ENCODE assay signal across 9 cellular contexts in genomic region chr17:50841949-50842354, GRCh38. TPM values are rescaled to one million over a fixed set of nuclear protein-coding genes. Genes with fewer than 3 reads are reported as not detected.
A peak's percentile ranks its signal among the peaks of the same experiment; 100 is the strongest.
DNase-seq lines count a peak whose midpoint lies in the region; ATAC-seq, FAIRE-seq and TF ChIP-seq lines count a peak whose summit lies in the region.
"Had no signal": no experiment of that assay in that cellular context is flagged by ENCODE, and none has a peak within 500 bp of the region (broad histone marks: within the 10 kb centered on the region; RNA-seq: fewer than 3 reads in every experiment).

No MANE protein-coding gene starts in this region.

- in situ Hi-C loops in T47D (cut with HindIII; ENCODE audit: low pct_unique_long_range_greater_than_20kb, low sequenced_read_pairs) = no loop called here

- no peak for FAIRE-seq in kidney (lab: Jason Lieb, UNC)

- H3K4me3 ChIP-seq in kidney (ENCODE audit: low read length in 2 of 2) = no peak overlapping the region

- H3K9ac ChIP-seq in kidney (ENCODE audit: low read length in 2 of 2) = peak overlapping the region in 1 of 2 donors; percentile 22

- H3K9me3 ChIP-seq in kidney (ENCODE audit: control insufficient read depth in 1 of 2, low read length in 2 of 2) = no peaks in the 10 kb centered on the region

- H3K27ac ChIP-seq in kidney (ENCODE audit: low read depth in 2 of 2, low read length in 2 of 2) = no peak overlapping the region

- intact Hi-C loops in natural killer cell (cut with micrococcal nuclease) (loop anchor here (2.0 to 5.0 kb wide), 2 partner anchors 60 to 295 kb away; partner anchors contain the start of gene SPATA20), kidney (cut with DNase I) (loop anchor here (5.0 to 10.0 kb wide), 2 partner anchors 60 to 297 kb away; partner anchors contain the start of gene SPATA20)

- no peaks in the 10 kb centered on the region for H3K9me3 Mint-ChIP-seq in natural killer cell
- H3K9me3 Mint-ChIP-seq in natural killer cell treated with Interleukin-12 subunit alpha and Interleukin-12 subunit beta and Interleukin-15 and Interleukin-18, amount 100 ng/mL, for 72 hours = no peaks in the 10 kb centered on the region

- no peaks in the 10 kb centered on the region for H3K36me3 Mint-ChIP-seq in natural killer cell
- H3K36me3 Mint-ChIP-seq in natural killer cell treated with Interleukin-12 subunit alpha and Interleukin-12 subunit beta and Interleukin-15 and Interleukin-18, amount 100 ng/mL, for 72 hours = no peaks in the 10 kb centered on the region

- DNase-seq in natural killer cell = peak; percentile 41
- no peak for DNase-seq in natural killer cell treated with Interleukin-12 subunit alpha and Interleukin-12 subunit beta and Interleukin-15 and Interleukin-18, amount 100 ng/mL, for 72 hours (ENCODE audit: low spot score)
- peak; percentile 20 for DNase-seq in NCI-H2029 (lab: John Stamatoyannopoulos, UW)
- peak; percentile 51 for DNase-seq in T1000 (lab: John Stamatoyannopoulos, UW)
- peak; percentile 89 to 91 for DNase-seq in T47D (ENCODE audit: low read depth in 1 of 2, low spot score in 1 of 2)
- DNase-seq in kidney = no peak
- peak; percentile 46 to 53 for DNase-seq in stimulated activated CD4-positive, alpha-beta T cell treated with anti-CD3 and anti-CD28 coated beads, Interleukin-2, amount 100 ng/mL, for 48 hours

- no peaks in the 10 kb centered on the region for H3K36me3 ChIP-seq in kidney (ENCODE audit: control insufficient read depth in 1 of 2, insufficient read depth in 2 of 2, low read length in 2 of 2)

- TF ChIP-seq CTCF in natural killer cell (IDR thresholded peaks at IDR 0.05) (peak; percentile 51), kidney (IDR thresholded peaks at IDR 0.05; ENCODE audit: borderline replicate concordance, extremely low read depth, insufficient read depth) (peak; percentile 80)

- no peaks in the 10 kb centered on the region for H3K4me1 Mint-ChIP-seq in natural killer cell
- no peaks in the 10 kb centered on the region for H3K4me1 Mint-ChIP-seq in natural killer cell treated with Interleukin-12 subunit alpha and Interleukin-12 subunit beta and Interleukin-15 and Interleukin-18, amount 100 ng/mL, for 72 hours (ENCODE audit: low read depth in 2 of 2)

- no peak overlapping the region for H3K27ac Mint-ChIP-seq in natural killer cell
- no peak overlapping the region for H3K27ac Mint-ChIP-seq in natural killer cell treated with Interleukin-12 subunit alpha and Interleukin-12 subunit beta and Interleukin-15 and Interleukin-18, amount 100 ng/mL, for 72 hours

- ATAC-seq in natural killer cell (peak in 2 of 3 donors; percentile 60 to 70), GM18861 (IDR thresholded peaks at IDR 0.05; ENCODE audit: unreplicated experiment) (no peak)
- no peak for ATAC-seq in natural killer cell treated with Interleukin-12 subunit alpha and Interleukin-12 subunit beta and Interleukin-15 and Interleukin-18, amount 100 ng/mL, for 72 hours

- no peaks in the 10 kb centered on the region for H3K4me1 ChIP-seq in kidney (ENCODE audit: control insufficient read depth in 1 of 2, insufficient read depth in 1 of 2, low read depth in 1 of 2, low read length in 2 of 2)

- no peak overlapping the region for H3K4me3 Mint-ChIP-seq in natural killer cell
- H3K4me3 Mint-ChIP-seq in natural killer cell treated with Interleukin-12 subunit alpha and Interleukin-12 subunit beta and Interleukin-15 and Interleukin-18, amount 100 ng/mL, for 72 hours = no peak overlapping the region

- H3K27me3 Mint-ChIP-seq in natural killer cell (ENCODE audit: low read depth in 2 of 2) = no peaks in the 10 kb centered on the region
- no peaks in the 10 kb centered on the region for H3K27me3 Mint-ChIP-seq in natural killer cell treated with Interleukin-12 subunit alpha and Interleukin-12 subunit beta and Interleukin-15 and Interleukin-18, amount 100 ng/mL, for 72 hours

RNA-seq across cellular contexts. Expression of gene WFIKKN2, which starts 6.6 kb away (rescaled TPM):
- not detected for total RNA-seq in natural killer cell
- not detected for total RNA-seq in natural killer cell treated with Interleukin-12 subunit alpha and Interleukin-12 subunit beta and Interleukin-15 and Interleukin-18, amount 100 ng/mL, for 72 hours
- 0.09 TPM for total RNA-seq in kidney
- not detected for polyA plus RNA-seq in kidney (ENCODE audit: insufficient read depth, low read depth, low replicate concordance)
- total RNA-seq: glomerular endothelial cell had no signal

RNA-seq across cellular contexts. Expression of gene TOB1, which starts 24.2 kb away (rescaled TPM):
- total RNA-seq in natural killer cell (100 to 1,000 TPM in 2 of 3 donors, 10 to 100 TPM in 1; 51.1 to 123 (median 110) TPM), kidney (141 TPM)
- total RNA-seq in natural killer cell treated with Interleukin-12 subunit alpha and Interleukin-12 subunit beta and Interleukin-15 and Interleukin-18, amount 100 ng/mL, for 72 hours = 10 to 100 TPM; 12.1 to 30.7 TPM
- 52.5 TPM for polyA plus RNA-seq in kidney (ENCODE audit: insufficient read depth, low read depth, low replicate concordance)

Comparison
In these comparisons a context has a peak if more than half of its experiments do, and no peak if none do; other contexts are left out.
1. ATAC-seq: peak in natural killer cell (2 of 3); none in natural killer cell treated with Interleukin-12 subunit alpha and Interleukin-12 subunit beta and Interleukin-15 and Interleukin-18, amount 100 ng/mL, for 72 hours (0 of 2) and GM18861 (single experiment).
2. DNase-seq: peak in natural killer cell (single experiment), NCI-H2029 (single experiment), T1000 (single experiment), T47D (2 of 2) and stimulated activated CD4-positive, alpha-beta T cell treated with anti-CD3 and anti-CD28 coated beads, Interleukin-2, amount 100 ng/mL, for 48 hours (2 of 2); none in natural killer cell treated with Interleukin-12 subunit alpha and Interleukin-12 subunit beta and Interleukin-15 and Interleukin-18, amount 100 ng/mL, for 72 hours (single experiment) and kidney (single experiment).